ENCODE assay signal across 1 cellular context in the genomic region with DNA sequence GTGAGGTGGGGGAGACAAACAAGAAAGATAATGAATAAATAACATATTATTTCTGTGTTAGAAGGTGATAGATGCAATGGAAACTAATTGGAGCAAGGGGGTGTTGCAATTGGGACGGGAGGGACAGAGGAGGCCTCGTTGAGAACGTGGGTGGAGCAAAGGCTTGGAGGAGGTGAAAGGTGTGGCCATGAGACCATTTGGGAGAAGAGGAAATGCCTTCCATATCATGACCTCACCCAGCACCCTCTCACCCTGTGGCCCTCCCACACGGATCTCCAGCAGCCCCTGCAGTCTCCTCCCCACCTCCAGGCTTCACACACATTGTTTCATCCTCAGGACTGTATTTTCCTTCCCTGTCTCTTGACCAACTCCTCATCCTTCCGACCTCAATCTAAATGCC.
TF ChIP-seq lines count a peak whose summit lies in the region.

No MANE protein-coding gene starts in this region.

TF ChIP-seq in GM23338, 12 proteins besides CTCF, POLR2A, EP300 and RAD21 (continued from another document):
- TF ChIP-seq, protein P1, sequence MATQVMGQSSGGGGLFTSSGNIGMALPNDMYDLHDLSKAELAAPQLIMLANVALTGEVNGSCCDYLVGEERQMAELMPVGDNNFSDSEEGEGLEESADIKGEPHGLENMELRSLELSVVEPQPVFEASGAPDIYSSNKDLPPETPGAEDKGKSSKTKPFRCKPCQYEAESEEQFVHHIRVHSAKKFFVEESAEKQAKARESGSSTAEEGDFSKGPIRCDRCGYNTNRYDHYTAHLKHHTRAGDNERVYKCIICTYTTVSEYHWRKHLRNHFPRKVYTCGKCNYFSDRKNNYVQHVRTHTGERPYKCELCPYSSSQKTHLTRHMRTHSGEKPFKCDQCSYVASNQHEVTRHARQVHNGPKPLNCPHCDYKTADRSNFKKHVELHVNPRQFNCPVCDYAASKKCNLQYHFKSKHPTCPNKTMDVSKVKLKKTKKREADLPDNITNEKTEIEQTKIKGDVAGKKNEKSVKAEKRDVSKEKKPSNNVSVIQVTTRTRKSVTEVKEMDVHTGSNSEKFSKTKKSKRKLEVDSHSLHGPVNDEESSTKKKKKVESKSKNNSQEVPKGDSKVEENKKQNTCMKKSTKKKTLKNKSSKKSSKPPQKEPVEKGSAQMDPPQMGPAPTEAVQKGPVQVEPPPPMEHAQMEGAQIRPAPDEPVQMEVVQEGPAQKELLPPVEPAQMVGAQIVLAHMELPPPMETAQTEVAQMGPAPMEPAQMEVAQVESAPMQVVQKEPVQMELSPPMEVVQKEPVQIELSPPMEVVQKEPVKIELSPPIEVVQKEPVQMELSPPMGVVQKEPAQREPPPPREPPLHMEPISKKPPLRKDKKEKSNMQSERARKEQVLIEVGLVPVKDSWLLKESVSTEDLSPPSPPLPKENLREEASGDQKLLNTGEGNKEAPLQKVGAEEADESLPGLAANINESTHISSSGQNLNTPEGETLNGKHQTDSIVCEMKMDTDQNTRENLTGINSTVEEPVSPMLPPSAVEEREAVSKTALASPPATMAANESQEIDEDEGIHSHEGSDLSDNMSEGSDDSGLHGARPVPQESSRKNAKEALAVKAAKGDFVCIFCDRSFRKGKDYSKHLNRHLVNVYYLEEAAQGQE (IDR thresholded peaks at IDR 0.05; ENCODE audit: unreplicated experiment) = no peak
- TF ChIP-seq POLR2AphosphoS5 (IDR thresholded peaks at IDR 0.05; ENCODE audit: low read depth) (no peak), JUNB (IDR thresholded peaks at IDR 0.05; ENCODE audit: unreplicated experiment) (no peak), CREB1 (CRISPR knock-in tag; IDR thresholded peaks at IDR 0.05; ENCODE audit: low read depth) (no peak), NANOG (IDR thresholded peaks at IDR 0.05; ENCODE audit: borderline replicate concordance) (no peak), ZNF331 (CRISPR knock-in tag; IDR thresholded peaks at IDR 0.05; ENCODE audit: low read depth) (no peak)
TF ChIP-seq in GM23338: peak in this region for 0.
